16 cellular contexts compared by ENCODE assay signal in the genomic region with DNA sequence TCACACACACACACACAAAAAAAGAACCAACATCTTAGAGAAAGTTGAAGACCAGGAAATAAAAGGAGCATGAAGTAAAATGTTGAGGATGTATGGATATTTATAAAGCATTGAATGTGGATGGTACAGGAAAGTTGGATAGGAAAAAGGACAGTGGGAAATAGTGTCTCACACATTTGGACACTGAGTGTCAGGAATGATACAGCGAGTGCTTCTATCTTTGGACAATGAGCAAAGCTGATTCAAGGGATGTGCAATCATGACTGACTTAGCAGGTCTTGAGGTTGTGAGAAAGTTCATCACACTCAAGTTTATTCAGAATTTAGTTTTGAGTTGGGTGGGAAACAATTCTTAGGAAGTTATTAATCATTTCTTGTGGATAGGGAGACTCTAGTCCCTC. TPM values are rescaled to one million over a fixed set of nuclear protein-coding genes. Genes with fewer than 3 reads are reported as not detected.
DNase-seq lines count a peak whose midpoint lies in the region; ATAC-seq and TF ChIP-seq lines count a peak whose summit lies in the region.
"Had no signal": no experiment of that assay in that cellular context is flagged by ENCODE, and none has a peak within 500 bp of the region (broad histone marks: within the 10 kb centered on the region; RNA-seq: fewer than 3 reads in every experiment).

No MANE protein-coding gene starts in this region.

- no peaks in the 10 kb centered on the region for H3K4me1 ChIP-seq in right atrium auricular region
- H3K4me1 ChIP-seq in left ventricle myocardium inferior = no peaks in the 10 kb centered on the region
- H3K4me1 ChIP-seq: BE2C had no signal

- peaks cover 8% of the 10 kb centered on the region for H3K36me3 ChIP-seq in right atrium auricular region
- peaks cover 23% of the 10 kb centered on the region for H3K36me3 ChIP-seq in left ventricle myocardium inferior

- DNase-seq in right atrium auricular region (ENCODE audit: low spot score) (no peak), left ventricle myocardium inferior (no peak), WTC11 (ENCODE audit: low spot score) (no peak), neural crest cell (ENCODE audit: low read depth, low spot score) (no peak), COLO668 (lab: John Stamatoyannopoulos, UW; ENCODE audit: unreplicated experiment) (no peak), HFFc6 (no peak)
- DNase-seq: ACHN; BE2C; C1 segment of cervical spinal cord; CD4-positive, CD25-positive, alpha-beta regulatory T cell; DMS153; DMS79; GDM1; HCEC 1CT; IMR-90 had no signal

- H3K27ac ChIP-seq in right atrium auricular region (peak overlapping the region; percentile 58 to 76), left ventricle myocardium inferior (replicated peaks) (no peak overlapping the region)

- ATAC-seq in WTC11 = no peak
- ATAC-seq: GM23338 had no signal

- intact Hi-C loops in left ventricle myocardium inferior (cut with micrococcal nuclease) = no loop called here

- H3K4me3 Mint-ChIP-seq in WTC11 (no peak overlapping the region), neural crest cell (no peak overlapping the region), HFFc6 (no peak overlapping the region)
- H3K4me3 Mint-ChIP-seq: CD4-positive, CD25-positive, alpha-beta regulatory T cell; GM23338 had no signal

- H3K27ac Mint-ChIP-seq in WTC11 = peak overlapping the region; percentile 0; the same call in 1 of the 2 replicates
- H3K27ac Mint-ChIP-seq in neural crest cell (ENCODE audit: unreplicated experiment) = peak overlapping the region; percentile 13
- H3K27ac Mint-ChIP-seq in HFFc6 = no peak overlapping the region
- H3K27ac Mint-ChIP-seq: GM23338 had no signal

- H3K36me3 Mint-ChIP-seq in WTC11 (peaks cover 27% of the 10 kb centered on the region), neural crest cell (ENCODE audit: low read depth) (peaks cover 31% of the 10 kb centered on the region), HFFc6 (ENCODE audit: low read depth) (peaks cover 36% of the 10 kb centered on the region)

- no peak for TF ChIP-seq CTCF in right atrium auricular region (IDR thresholded peaks at IDR 0.05)
- no peak for TF ChIP-seq CTCF in left ventricle myocardium inferior (IDR thresholded peaks at IDR 0.05; ENCODE audit: borderline replicate concordance)
- no peak for TF ChIP-seq CTCF in WTC11 (IDR thresholded peaks at IDR 0.05)
- TF ChIP-seq CTCF in neural crest cell (conservative IDR thresholded peaks at IDR 0.05) = no peak
- TF ChIP-seq CTCF in HFFc6 (IDR thresholded peaks at IDR 0.05) = no peak

- H3K4me1 Mint-ChIP-seq in WTC11 = no peaks in the 10 kb centered on the region
- no peaks in the 10 kb centered on the region for H3K4me1 Mint-ChIP-seq in neural crest cell
- no peaks in the 10 kb centered on the region for H3K4me1 Mint-ChIP-seq in HFFc6 (ENCODE audit: low read depth)
- H3K4me1 Mint-ChIP-seq: GM23338 had no signal

- POLR2A ChIA-PET in WTC11 (lab: Charles Lee) = no interaction called here

- CTCF ChIA-PET in WTC11 (lab: Charles Lee) = interaction anchor here (1.5 kb wide), 1 partner anchor 37 kb away, joined by 3 read pairs; no protein-coding TSS in a partner anchor

- H3K9me3 ChIP-seq in right atrium auricular region (no peaks in the 10 kb centered on the region), left ventricle myocardium inferior (replicated peaks) (no peaks in the 10 kb centered on the region)
- H3K9me3 ChIP-seq: BE2C had no signal

- H3K27me3 ChIP-seq in right atrium auricular region (no peaks in the 10 kb centered on the region), left ventricle myocardium inferior (ENCODE audit: low read depth) (no peaks in the 10 kb centered on the region)
- H3K27me3 ChIP-seq: BE2C had no signal

- no peak overlapping the region for H3K4me3 ChIP-seq in right atrium auricular region
- no peak overlapping the region for H3K4me3 ChIP-seq in left ventricle myocardium inferior
- H3K4me3 ChIP-seq: GM23338 had no signal

- H3K27me3 Mint-ChIP-seq in WTC11 (ENCODE audit: low read depth) (no peaks in the 10 kb centered on the region), neural crest cell (ENCODE audit: low read depth) (no peaks in the 10 kb centered on the region), HFFc6 (ENCODE audit: insufficient read depth) (peaks cover 3% of the 10 kb centered on the region; the same call in 1 of the 2 replicates)
- H3K27me3 Mint-ChIP-seq: CD4-positive, CD25-positive, alpha-beta regulatory T cell had no signal

- H3K9me3 Mint-ChIP-seq in WTC11 = peaks cover 10% of the 10 kb centered on the region
- H3K9me3 Mint-ChIP-seq in neural crest cell = peaks cover 3% of the 10 kb centered on the region
- H3K9me3 Mint-ChIP-seq in HFFc6 = no peaks in the 10 kb centered on the region
- H3K9me3 Mint-ChIP-seq: CD4-positive, CD25-positive, alpha-beta regulatory T cell; GM23338 had no signal

TF ChIP-seq in WTC11, 78 proteins besides CTCF, POLR2A, EP300 and RAD21:
- TF ChIP-seq AFF4 (CRISPR knock-in tag; IDR thresholded peaks at IDR 0.05; ENCODE audit: borderline replicate concordance) = no peak
TF ChIP-seq in WTC11: peak in this region for 0.

RNA-seq across cellular contexts. Expression of gene SRP19, which starts 50.1 kb away (rescaled TPM):
- 10 to 100 TPM; 48.0 to 57.7 TPM for total RNA-seq in right atrium auricular region
- 31.6 TPM for total RNA-seq in left ventricle myocardium inferior
- total RNA-seq in WTC11 (2021) = 41.0 to 56.4 TPM (median 48.8 TPM) in 3 replicates
- total RNA-seq in neural crest cell = 53.3 and 53.8 TPM in 2 replicates
- total RNA-seq in HFFc6 (2021; fragmentation: NEBNext Ultra II Directional; extraction: Animal tissue kit (Norgen Biotek cat#: 25700)) = 10 to 100 TPM; 53.8 to 69.5 (median 58.9) TPM
